In the genomic region with DNA sequence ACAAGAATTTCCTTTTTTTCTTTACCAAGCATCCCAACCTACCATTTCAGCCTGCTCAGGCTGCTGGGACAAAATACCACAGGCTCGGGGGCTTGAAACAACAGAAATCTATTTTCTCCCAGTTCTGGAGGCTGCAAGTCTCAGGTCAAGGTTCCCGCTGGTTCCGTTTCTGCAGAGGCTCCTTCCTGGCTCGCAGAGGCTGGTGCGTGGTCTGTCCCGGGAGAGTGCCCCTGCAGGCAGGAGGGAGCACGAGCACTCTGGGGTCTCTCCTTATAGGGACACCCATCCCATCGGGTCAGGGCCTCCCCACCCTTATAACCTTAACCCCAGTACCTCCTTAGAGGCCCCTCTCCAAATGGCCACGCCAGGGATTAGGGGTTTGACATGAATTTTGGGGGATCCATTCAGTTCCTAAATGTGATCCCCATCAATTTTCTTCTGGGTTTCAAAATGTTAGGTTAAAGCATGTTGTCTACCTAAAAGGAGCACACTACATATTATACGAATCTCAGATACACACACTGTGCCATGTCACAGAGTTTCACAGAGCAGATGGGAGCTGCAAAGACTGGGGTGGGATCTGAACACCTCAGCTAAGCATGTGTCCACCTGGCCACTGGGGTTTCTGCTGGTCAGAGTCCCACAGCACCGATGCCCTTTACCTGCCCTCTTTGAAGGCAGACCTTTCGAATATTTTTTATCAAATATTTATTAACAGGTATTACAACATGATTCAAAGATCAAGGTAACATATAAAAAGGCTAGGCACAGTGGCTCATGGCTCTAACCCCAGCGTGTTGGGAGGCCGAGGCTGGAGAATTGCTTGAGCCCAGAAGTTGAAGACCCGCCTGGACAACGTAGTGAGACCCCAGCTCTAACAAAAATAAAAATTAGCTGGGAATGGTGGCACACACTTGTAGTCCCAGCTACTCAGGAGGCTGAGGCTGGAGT, we compare ENCODE assay signal across 8 cellular contexts. TPM values are rescaled to one million over a fixed set of nuclear protein-coding genes. Genes with fewer than 3 reads are reported as not detected.
DNase-seq lines count a peak whose midpoint lies in the region; ATAC-seq and TF ChIP-seq lines count a peak whose summit lies in the region.

No MANE protein-coding gene starts in this region.

- H3K9me3 Mint-ChIP-seq in memory B cell: no peaks in the 10 kb centered on the region

- H3K4me1 ChIP-seq in PC-3 (ENCODE audit: insufficient read depth, low read length) (peaks cover 26% of the 10 kb centered on the region), urinary bladder (ENCODE audit: insufficient read depth) (no peaks in the 10 kb centered on the region)

- H3K36me3 Mint-ChIP-seq in memory B cell: peaks cover 4% of the 10 kb centered on the region

- peak overlapping the region; percentile 56 for H3K27ac Mint-ChIP-seq in memory B cell

- no peaks in the 10 kb centered on the region for H4K20me1 ChIP-seq in PC-3 (ENCODE audit: low read length)

- no peaks in the 10 kb centered on the region for H3K27me3 Mint-ChIP-seq in memory B cell

- peak; percentile 57 for TF ChIP-seq CTCF in PC-3 (conservative IDR thresholded peaks at IDR 0.05; ENCODE audit: low read depth, low read length)

- peak overlapping the region; percentile 80 for H2AFZ ChIP-seq in PC-3 (ENCODE audit: low read length)

- no TSS peak for BruUV-seq in PC-3 (replicated peaks; lab: Mats Ljungman, UMichigan)

- DNase-seq in AG08396 (ENCODE audit: low spot score) (peak; percentile 73), PC-3 (peak; percentile 37), memory B cell (ENCODE audit: low spot score in 2 of 2) (no peak), NCI-H2029 treated with DMSO at 0.1 percent for 48 hours (lab: John Stamatoyannopoulos, UW) (no peak), NCI-H2081 treated with DMSO at 0.1 percent for 48 hours (lab: John Stamatoyannopoulos, UW) (no peak)

- intact Hi-C loops in PC-3 (cut with micrococcal nuclease): loop anchor here (1.0 to 5.0 kb wide), 2 partner anchors 18 to 115 kb away; a partner anchor contains a TSS

- no peaks in the 10 kb centered on the region for H3F3A ChIP-seq in PC-3 (ENCODE audit: low read length, unreplicated experiment)

- H3K4me1 Mint-ChIP-seq in memory B cell: peaks cover 14% of the 10 kb centered on the region

- peak overlapping the region; percentile 74 for H3K4me3 Mint-ChIP-seq in memory B cell

- H3K9me3 ChIP-seq in PC-3 (ENCODE audit: low read length): no peaks in the 10 kb centered on the region

- peak overlapping the region; percentile 95 for H3K27ac ChIP-seq in PC-3 (ENCODE audit: low read length)
- H3K27ac ChIP-seq in cingulate gyrus (ENCODE audit: low read depth, low read length): peak overlapping the region; percentile 87
- peak overlapping the region; percentile 97 for H3K27ac ChIP-seq in urinary bladder (ENCODE audit: low read depth)

- no peaks in the 10 kb centered on the region for H3K79me2 ChIP-seq in PC-3 (ENCODE audit: low read length)

- peak overlapping the region; percentile 77 for H3K4me2 ChIP-seq in PC-3 (ENCODE audit: low read length)

- no peaks in the 10 kb centered on the region for H3K9me2 ChIP-seq in PC-3 (replicated peaks; ENCODE audit: low read length)

- POLR2A ChIA-PET in PC-3 (lab: Charles Lee; ENCODE audit: unreplicated experiment): interaction anchor here (0.5 kb wide), 1 partner anchor 12 kb away, joined by 3 read pairs; no protein-coding TSS in a partner anchor

- peak; percentile 48 for ATAC-seq in GM21367 (IDR thresholded peaks at IDR 0.05; ENCODE audit: unreplicated experiment)
- peak; percentile 32 for ATAC-seq in PC-3
- ATAC-seq in memory B cell (ENCODE audit: low read depth): peak; percentile 44

- peak overlapping the region; percentile 77 for H3K9ac ChIP-seq in PC-3 (ENCODE audit: low read length)

- no peaks in the 10 kb centered on the region for H3K27me3 ChIP-seq in PC-3 (ENCODE audit: low read length)

- CTCF ChIA-PET in PC-3 (lab: Charles Lee): interaction anchor here (0.5 to 1.1 kb wide), 3 partner anchors 13 to 75 kb away, joined by 3 to 4 read pairs (median 3); no protein-coding TSS in a partner anchor

- H3K4me3 ChIP-seq in PC-3 (ENCODE audit: low read length) (peak overlapping the region; percentile 54), urinary bladder (ENCODE audit: low read depth, low read length) (peak overlapping the region; percentile 29)

- H3K36me3 ChIP-seq in PC-3 (ENCODE audit: low read depth, low read length) (peaks cover 11% of the 10 kb centered on the region), urinary bladder (ENCODE audit: insufficient read depth) (no peaks in the 10 kb centered on the region)

- WGBS in urinary bladder: 55% methylated on average over 16 of the region's 16 CpGs

RNA-seq across cellular contexts. Expression of a gene that starts 17.6 kb away (rescaled TPM):
- 89.8 and 97.8 TPM in 2 replicates for total RNA-seq in PC-3 (2014; rRNA removed)
- total RNA-seq in urinary bladder: 41.9 TPM
- polyA plus RNA-seq in urinary bladder: 78.3 TPM

RNA-seq across cellular contexts. Expression of a gene that starts 21.2 kb away (rescaled TPM):
- total RNA-seq in PC-3 (2014; rRNA removed): 44.5 and 51.1 TPM in 2 replicates
- 18.1 TPM for total RNA-seq in urinary bladder
- polyA plus RNA-seq in urinary bladder: 22.2 TPM

RNA-seq across cellular contexts. Expression of a gene that starts 38.1 kb away (rescaled TPM):
- total RNA-seq in PC-3 (2014; rRNA removed) (1,408 and 1,694 TPM in 2 replicates), urinary bladder (1,697 TPM)
- 1,568 TPM for polyA plus RNA-seq in urinary bladder

RNA-seq across cellular contexts. Expression of a gene that starts 58.0 kb away (rescaled TPM):
- 0.44 TPM in 1 of 2 replicates, not detected in the other for total RNA-seq in PC-3 (2014; rRNA removed)
- total RNA-seq in urinary bladder: 2.9 TPM
- polyA plus RNA-seq in urinary bladder: 23.1 TPM

Comparison
In these comparisons a context has a peak if more than half of its experiments do, and no peak if none do; other contexts are left out.
1. DNase-seq: peak in AG08396 (single experiment) and PC-3 (single experiment); none in memory B cell (0 of 2), NCI-H2029 treated with DMSO at 0.1 percent for 48 hours (single experiment) and NCI-H2081 treated with DMSO at 0.1 percent for 48 hours (single experiment).
2. Peak in every context shown above with its lines, with median percentiles within 50 percentile points of each other: ATAC-seq and H3K27ac ChIP-seq.